ENCODE assay signal across 27 cellular contexts in the genomic region with DNA sequence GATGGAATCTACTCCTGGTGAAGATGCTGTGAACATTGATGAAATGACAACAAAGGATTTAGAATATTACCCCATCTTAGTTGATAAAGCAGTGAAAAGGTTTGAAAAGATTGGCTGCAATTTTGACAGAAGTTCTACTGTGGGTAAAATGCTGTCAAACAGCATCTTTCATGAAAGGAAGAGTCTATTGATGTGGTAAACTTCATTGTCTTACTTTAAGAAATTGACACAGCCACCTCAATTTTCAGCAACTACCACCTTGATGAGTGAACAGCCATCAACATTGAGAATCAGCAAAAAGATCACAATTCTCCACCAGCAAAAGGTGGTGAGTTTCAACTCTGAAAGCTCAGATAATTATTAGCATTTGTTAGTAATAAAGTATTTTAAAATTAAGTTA.
"Had no signal": no experiment of that assay in that cellular context is flagged by ENCODE, and none has a peak within 500 bp of the region (broad histone marks: within the 10 kb centered on the region; RNA-seq: fewer than 3 reads in every experiment).

No MANE protein-coding gene starts in this region.

- H3K27ac Mint-ChIP-seq: nephron; neural progenitor cell; progenitor cell of endocrine pancreas; stimulated activated effector memory CD8-positive, alpha-beta T cell treated with anti-CD3 and anti-CD28 coated beads, Interleukin-12 subunit alpha, Interleukin-12 subunit beta, amount 100 ng/mL, for 72 hours; stimulated activated naive B cell treated with anti-CD40 and anti-IgM and Interleukin-4, amounts not matched to agents 10 μg/mL and 1 μg/mL and 100 μg/mL, for 72 hours; stimulated activated naive CD8-positive, alpha-beta T cell treated with anti-CD3 and anti-CD28 coated beads, Interleukin-15, Interleukin-2, amounts not matched to agents 100 ng/mL and 50 ng/mL, for 24 hours had no signal

- H3K27me3 ChIP-seq: neural progenitor cell, ovary, right lobe of liver, sigmoid colon, stomach, thyroid gland, tibial nerve, upper lobe of left lung, vagina had no signal

- H3K9me3 ChIP-seq: ovary, psoas muscle, right lobe of liver, sigmoid colon, thoracic aorta, thyroid gland, upper lobe of left lung, vagina had no signal

- H3K36me3 ChIP-seq: neural progenitor cell, ovary, right lobe of liver, sigmoid colon, stomach, thoracic aorta, thyroid gland, tibial nerve, upper lobe of left lung, vagina had no signal

- H3K27ac ChIP-seq: neural progenitor cell, ovary, parathyroid adenoma, psoas muscle, right lobe of liver, sigmoid colon, stomach, thoracic aorta, thyroid gland, tibial nerve, upper lobe of left lung, vagina had no signal

- H3K36me3 Mint-ChIP-seq: neural progenitor cell; stimulated activated effector memory CD8-positive, alpha-beta T cell treated with anti-CD3 and anti-CD28 coated beads, Interleukin-12 subunit alpha, Interleukin-12 subunit beta, amount 100 ng/mL, for 72 hours; stimulated activated naive B cell treated with anti-CD40 and anti-IgM and Interleukin-4, amounts not matched to agents 10 μg/mL and 1 μg/mL and 100 μg/mL, for 72 hours had no signal

- H3K4me3 Mint-ChIP-seq: nephron; neural progenitor cell; stimulated activated effector memory CD8-positive, alpha-beta T cell treated with anti-CD3 and anti-CD28 coated beads, Interleukin-12 subunit alpha, Interleukin-12 subunit beta, amount 100 ng/mL, for 72 hours; stimulated activated naive B cell treated with anti-CD40 and anti-IgM and Interleukin-4, amounts not matched to agents 10 μg/mL and 1 μg/mL and 100 μg/mL, for 72 hours; stimulated activated naive CD8-positive, alpha-beta T cell treated with anti-CD3 and anti-CD28 coated beads, Interleukin-15, Interleukin-2, amounts not matched to agents 100 ng/mL and 50 ng/mL, for 24 hours had no signal

- H3K4me3 ChIP-seq: neural progenitor cell, ovary, psoas muscle, right lobe of liver, sigmoid colon, stomach, thoracic aorta, thyroid gland, tibial nerve, upper lobe of left lung, vagina had no signal

- H3K4me1 Mint-ChIP-seq: nephron; neural progenitor cell; stimulated activated effector memory CD8-positive, alpha-beta T cell treated with anti-CD3 and anti-CD28 coated beads, Interleukin-12 subunit alpha, Interleukin-12 subunit beta, amount 100 ng/mL, for 72 hours; stimulated activated naive B cell treated with anti-CD40 and anti-IgM and Interleukin-4, amounts not matched to agents 10 μg/mL and 1 μg/mL and 100 μg/mL, for 72 hours had no signal

- H3K4me1 ChIP-seq: neural progenitor cell, parathyroid adenoma, psoas muscle, right lobe of liver, sigmoid colon, stomach, thyroid gland, tibial nerve, upper lobe of left lung, vagina had no signal

- H3K27me3 Mint-ChIP-seq: progenitor cell of endocrine pancreas; stimulated activated naive B cell treated with anti-CD40 and anti-IgM and Interleukin-4, amounts not matched to agents 10 μg/mL and 1 μg/mL and 100 μg/mL, for 72 hours; stimulated activated naive CD8-positive, alpha-beta T cell treated with anti-CD3 and anti-CD28 coated beads, Interleukin-15, Interleukin-2, amounts not matched to agents 100 ng/mL and 50 ng/mL, for 24 hours had no signal

- ATAC-seq: psoas muscle; right cardiac atrium; right lobe of liver; stimulated activated effector memory CD8-positive, alpha-beta T cell treated with anti-CD3 and anti-CD28 coated beads, Interleukin-12 subunit alpha, Interleukin-12 subunit beta, amount 100 ng/mL, for 72 hours; stimulated activated naive B cell treated with anti-CD40 and anti-IgM and Interleukin-4, amounts not matched to agents 10 μg/mL and 1 μg/mL and 100 μg/mL, for 72 hours had no signal

- DNase-seq: occipital lobe; ovary; posterior cingulate gyrus; psoas muscle; right cardiac atrium; right lobe of liver; sigmoid colon; small intestine; stimulated activated CD4-positive, alpha-beta T cell treated with anti-CD3 and anti-CD28 coated beads, Interleukin-15, amount 100 ng/mL, for 24 hours; stimulated activated CD4-positive, alpha-beta T cell treated with anti-CD3 and anti-CD28 coated beads, Interleukin-2, amount 100 ng/mL, for 24 hours; stimulated activated CD4-positive, alpha-beta T cell treated with anti-CD3 and anti-CD28 coated beads, Interleukin-2, amount 100 ng/mL, for 48 hours; stimulated activated CD4-positive, alpha-beta T cell treated with anti-CD3 and anti-CD28 coated beads, Interleukin-4, amount 100 ng/mL, for 24 hours; stimulated activated naive B cell treated with anti-CD40 and anti-IgM and Interleukin-4, amounts not matched to agents 10 μg/mL and 1 μg/mL and 100 μg/mL, for 72 hours; stimulated activated naive CD4-positive, alpha-beta T cell treated with Interleukin-2 at 50 U/mL for 16 hours; stomach; thyroid gland; trophoblast cell; upper lobe of left lung had no signal

- H3K9me3 Mint-ChIP-seq: stimulated activated effector memory CD8-positive, alpha-beta T cell treated with anti-CD3 and anti-CD28 coated beads, Interleukin-12 subunit alpha, Interleukin-12 subunit beta, amount 100 ng/mL, for 72 hours had no signal
